ENCODE assay signal across 11 cellular contexts in genomic region chr5:168295574-168296201, GRCh38. TPM values are rescaled to one million over a fixed set of nuclear protein-coding genes. Genes with fewer than 3 reads are reported as not detected.
DNase-seq lines count a peak whose midpoint lies in the region; ATAC-seq, FAIRE-seq and TF ChIP-seq lines count a peak whose summit lies in the region.
"Had no signal": no experiment of that assay in that cellular context is flagged by ENCODE, and none has a peak within 500 bp of the region (broad histone marks: within the 10 kb centered on the region; RNA-seq: fewer than 3 reads in every experiment).

No MANE protein-coding gene starts in this region.

- H3K9me3 ChIP-seq in cardiac muscle cell (ENCODE audit: low read depth) (no peaks in the 10 kb centered on the region), right atrium auricular region (no peaks in the 10 kb centered on the region), upper lobe of right lung (no peaks in the 10 kb centered on the region)
- H3K9me3 ChIP-seq: BLaER1 treated with 17β-estradiol and CSF1 and Interleukin-3, amounts not matched to agents 10 nM and 100 nM had no signal

- H3K4me3 ChIP-seq in cardiac muscle cell (no peak overlapping the region), right atrium auricular region (no peak overlapping the region), bronchial epithelial cell (ENCODE audit: low read depth, low read length) (no peak overlapping the region), upper lobe of right lung (peak overlapping the region; percentile 21)
- H3K4me3 ChIP-seq: BLaER1 treated with 17β-estradiol and CSF1 and Interleukin-3, amounts not matched to agents 10 nM and 100 nM had no signal

- H3K27ac ChIP-seq in cardiac muscle cell: no peak overlapping the region
- H3K27ac ChIP-seq in right atrium auricular region: no peak overlapping the region
- peak overlapping the region; percentile 36 for H3K27ac ChIP-seq in upper lobe of right lung
- H3K27ac ChIP-seq: BLaER1 treated with 17β-estradiol and CSF1 and Interleukin-3, amounts not matched to agents 10 nM and 100 nM had no signal

- TF ChIP-seq CTCF in cardiac muscle cell (IDR thresholded peaks at IDR 0.05; ENCODE audit: low read depth, low read length) (peak; percentile 72), right atrium auricular region (IDR thresholded peaks at IDR 0.05) (no peak), bronchial epithelial cell (IDR thresholded peaks at IDR 0.05; ENCODE audit: insufficient read depth, low read length, severe bottlenecking) (peak; percentile 75), upper lobe of right lung (IDR thresholded peaks at IDR 0.05) (peak; percentile 38)

- peak; percentile 58 for ATAC-seq in upper lobe of right lung
- no peak for ATAC-seq in left colon
- ATAC-seq in HG03135 (IDR thresholded peaks at IDR 0.05; ENCODE audit: unreplicated experiment): no peak

- intact Hi-C loops in upper lobe of right lung (cut with DNase I) (no loop called here), left colon (cut with DNase I, micrococcal nuclease) (no loop called here)

- DNase-seq in cardiac muscle cell (ENCODE audit: low read depth in 1 of 2, low spot score in 1 of 2): peak; percentile 71 to 87
- no peak for DNase-seq in right atrium auricular region (ENCODE audit: low spot score)
- DNase-seq in bronchial epithelial cell (ENCODE audit: low read depth): peak; percentile 63
- peak; percentile 91 for DNase-seq in kidney tubule cell (ENCODE audit: low spot score)
- peak; percentile 73 for DNase-seq in upper lobe of right lung
- DNase-seq in left colon: no peak
- DNase-seq in activated T-cell treated with anti-CD3 and anti-CD28 coated beads, Interleukin-2, amount 50 U/mL, for 1 hour: no peak
- DNase-seq: stimulated activated CD4-positive, alpha-beta T cell treated with anti-CD3 and anti-CD28 coated beads, Interleukin-4, amount 100 ng/mL, for 4 hours had no signal

- peaks cover 15% of the 10 kb centered on the region for H3K4me1 ChIP-seq in cardiac muscle cell (ENCODE audit: low read depth)
- peaks cover 0 to 8% of the 10 kb centered on the region in 2 donors for H3K4me1 ChIP-seq in right atrium auricular region
- H3K4me1 ChIP-seq in upper lobe of right lung: no peaks in the 10 kb centered on the region

- H3K36me3 ChIP-seq in cardiac muscle cell (no peaks in the 10 kb centered on the region), right atrium auricular region (no peaks in the 10 kb centered on the region), bronchial epithelial cell (ENCODE audit: control insufficient read depth, insufficient read depth, low read length) (peaks cover 3% of the 10 kb centered on the region), upper lobe of right lung (no peaks in the 10 kb centered on the region)
- H3K36me3 ChIP-seq: BLaER1 treated with 17β-estradiol and CSF1 and Interleukin-3, amounts not matched to agents 10 nM and 100 nM had no signal

- no peak for FAIRE-seq in bronchial epithelial cell (lab: Jason Lieb, UNC)
- FAIRE-seq: colon had no signal

- peaks cover 36% of the 10 kb centered on the region for H3K27me3 ChIP-seq in cardiac muscle cell
- peaks cover 5 to 8% of the 10 kb centered on the region in 2 donors for H3K27me3 ChIP-seq in right atrium auricular region
- H3K27me3 ChIP-seq in bronchial epithelial cell (ENCODE audit: control insufficient read depth, insufficient read depth, low read length): no peaks in the 10 kb centered on the region
- H3K27me3 ChIP-seq in upper lobe of right lung: peaks cover 25% of the 10 kb centered on the region

RNA-seq across cellular contexts. Expression of gene WWC1, which starts 4.2 kb away (rescaled TPM):
- total RNA-seq in cardiac muscle cell (8.6 and 9.7 TPM in 2 replicates), right atrium auricular region (1 to 10 TPM; 2.7 to 8.1 TPM), bronchial epithelial cell (20.8 and 23.2 TPM in 2 replicates), upper lobe of right lung (94.2 TPM), left colon (10 to 100 TPM; 18.7 to 38.3 TPM)
- 6.0 and 6.9 TPM in 2 replicates for polyA plus RNA-seq in cardiac muscle cell

Comparison
In these comparisons a context has a peak if more than half of its experiments do, and no peak if none do; other contexts are left out.
1. DNase-seq: peak in cardiac muscle cell (2 of 2), bronchial epithelial cell (single experiment), kidney tubule cell (single experiment) and upper lobe of right lung (single experiment); none in right atrium auricular region (single experiment), left colon (0 of 2) and activated T-cell treated with anti-CD3 and anti-CD28 coated beads, Interleukin-2, amount 50 U/mL, for 1 hour (single experiment).
2. CTCF ChIP-seq: peak in cardiac muscle cell (single experiment), bronchial epithelial cell (single experiment) and upper lobe of right lung (single experiment); none in right atrium auricular region (0 of 2).